33 cellular contexts compared by ENCODE assay signal in the genomic region with DNA sequence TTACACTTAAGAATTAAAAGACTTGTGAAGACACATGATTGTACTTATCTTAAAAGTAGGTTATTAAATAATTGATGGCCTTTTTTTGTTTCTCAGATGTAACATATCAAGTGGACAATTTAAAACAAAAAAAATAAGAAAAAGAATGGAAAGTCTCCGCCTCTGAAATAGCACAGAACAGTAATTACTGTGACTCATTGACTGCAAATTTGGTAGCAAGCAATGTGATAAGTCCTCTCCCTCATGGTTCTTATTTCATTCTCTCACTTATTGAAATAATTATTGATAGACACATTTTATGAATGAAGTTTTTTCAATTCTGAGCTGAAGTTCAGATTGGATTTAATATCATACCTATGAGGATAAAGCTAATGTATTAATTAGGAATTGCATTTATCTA.
A peak's percentile ranks its signal among the peaks of the same experiment; 100 is the strongest.
DNase-seq lines count a peak whose midpoint lies in the region; ATAC-seq and TF ChIP-seq lines count a peak whose summit lies in the region.
"Had no signal": no experiment of that assay in that cellular context is flagged by ENCODE, and none has a peak within 500 bp of the region (broad histone marks: within the 10 kb centered on the region; RNA-seq: fewer than 3 reads in every experiment).

No MANE protein-coding gene starts in this region.

- no peak overlapping the region for H3K27ac ChIP-seq in KMS-11
- H3K27ac ChIP-seq: A549, BLaER1, cardiac muscle cell, esophagus squamous epithelium, left lung, skin epidermis, stomach, tibial artery had no signal

- TF ChIP-seq CTCF in KMS-11 (conservative IDR thresholded peaks at IDR 0.05; ENCODE audit: low read depth, low read length) (no peak), astrocyte of the spinal cord (IDR thresholded peaks at IDR 0.05; ENCODE audit: low read depth, low read length) (no peak)

- H3K36me3 ChIP-seq in KMS-11 (ENCODE audit: insufficient read depth) = no peaks in the 10 kb centered on the region
- H3K36me3 ChIP-seq: BLaER1, cardiac muscle cell, esophagus squamous epithelium, left lung, stomach, tibial artery had no signal

- ATAC-seq in HG03135 (IDR thresholded peaks at IDR 0.05; ENCODE audit: unreplicated experiment) = no peak
- no peak for ATAC-seq in activated CD4-positive, CD25-positive, alpha-beta regulatory T cell treated with anti-CD3 and anti-CD28 coated beads, Interleukin-2, amount 50 U/mL, for 24 hours
- ATAC-seq: A549; activated T-cell treated with anti-CD3 and anti-CD28 coated beads, Interleukin-2, amount 50 U/mL, for 72 hours; GM12878; GM23338; left lung; naive thymus-derived CD4-positive, alpha-beta T cell; Right ventricle myocardium inferior; WTC11 had no signal

- DNase-seq in AG08395 (ENCODE audit: low spot score) (peak; percentile 33), astrocyte of the spinal cord (ENCODE audit: low read depth, low spot score) (peak; percentile 51), kidney glomerular epithelial cell (lab: John Stamatoyannopoulos, UW) (peak; percentile 6), SKM-1 treated with dmso at 0.1 percent for 144 hours (lab: John Stamatoyannopoulos, UW; ENCODE audit: unreplicated experiment) (no peak), NOMO-1 treated with dmso at 0.1 percent for 144 hours (lab: John Stamatoyannopoulos, UW; ENCODE audit: unreplicated experiment) (no peak)
- DNase-seq: activated naive CD4-positive, alpha-beta T cell treated with anti-CD3 and anti-CD28 coated beads for 36 hours; activated T-cell treated with anti-CD3 and anti-CD28 coated beads, Interleukin-2, amount 50 U/mL, for 72 hours; amniotic stem cell; COR-L47; dermis blood vessel endothelial cell; esophagus squamous epithelium; hippocampal formation; Karpas-422; left lung; naive thymus-derived CD4-positive, alpha-beta T cell; NCI-H446 treated with DMSO at 0.1 percent for 48 hours; occipital lobe; stimulated activated CD8-positive, alpha-beta memory T cell treated with anti-CD3 and anti-CD28 coated beads, Interleukin-4, amount 100 ng/mL, for 48 hours; stomach; SW 1271; T-helper 9 cell; tibial artery had no signal

- no peaks in the 10 kb centered on the region for H4K20me1 ChIP-seq in KMS-11 (ENCODE audit: insufficient read depth)
- H4K20me1 ChIP-seq: BLaER1 had no signal

- peaks cover 12% of the 10 kb centered on the region for H3K4me1 ChIP-seq in KMS-11 (ENCODE audit: low read depth, poor library complexity, severe bottlenecking)
- H3K4me1 ChIP-seq: A549, BLaER1, left lung, stomach, tibial artery had no signal

- peak overlapping the region; percentile 9; the same call in 1 of the 2 replicates for H3K4me2 ChIP-seq in KMS-11
- H3K4me2 ChIP-seq: A549, BLaER1, GM23338 had no signal

- no peak overlapping the region for H3K9ac ChIP-seq in KMS-11
- H3K9ac ChIP-seq: BLaER1 had no signal

- in situ Hi-C loops in astrocyte of the spinal cord (cut with HindIII; ENCODE audit: low sequenced_read_pairs) = no loop called here

- no peaks in the 10 kb centered on the region for H3K27me3 ChIP-seq in KMS-11 (ENCODE audit: insufficient read depth, low read depth)
- H3K27me3 ChIP-seq: BLaER1, cardiac muscle cell, esophagus squamous epithelium, left lung, stomach, tibial artery had no signal

- no peak overlapping the region for H2AFZ ChIP-seq in KMS-11 (ENCODE audit: low read depth)
- H2AFZ ChIP-seq: GM23338 had no signal

- no peaks in the 10 kb centered on the region for H3K79me2 ChIP-seq in KMS-11 (ENCODE audit: insufficient read depth, low read depth)

- no peak overlapping the region for H3K4me3 ChIP-seq in KMS-11 (IDR thresholded peaks at IDR 0.05; ENCODE audit: insufficient read depth, low read depth, low read length)
- no peak overlapping the region for H3K4me3 ChIP-seq in astrocyte of the spinal cord (ENCODE audit: low read depth, low read length)
- H3K4me3 ChIP-seq: A549, BLaER1, cardiac muscle cell, esophagus squamous epithelium, GM12878, GM23338, left lung, skin epidermis, stomach, tibial artery had no signal

Comparison
In these comparisons a context has a peak if more than half of its experiments do, and no peak if none do; other contexts are left out.
1. DNase-seq: peak in AG08395 (single experiment), astrocyte of the spinal cord (single experiment) and kidney glomerular epithelial cell (single experiment); none in SKM-1 treated with dmso at 0.1 percent for 144 hours (single experiment) and NOMO-1 treated with dmso at 0.1 percent for 144 hours (single experiment).